Comparison of ENCODE assay signal across 11 cellular contexts in the genomic region with DNA sequence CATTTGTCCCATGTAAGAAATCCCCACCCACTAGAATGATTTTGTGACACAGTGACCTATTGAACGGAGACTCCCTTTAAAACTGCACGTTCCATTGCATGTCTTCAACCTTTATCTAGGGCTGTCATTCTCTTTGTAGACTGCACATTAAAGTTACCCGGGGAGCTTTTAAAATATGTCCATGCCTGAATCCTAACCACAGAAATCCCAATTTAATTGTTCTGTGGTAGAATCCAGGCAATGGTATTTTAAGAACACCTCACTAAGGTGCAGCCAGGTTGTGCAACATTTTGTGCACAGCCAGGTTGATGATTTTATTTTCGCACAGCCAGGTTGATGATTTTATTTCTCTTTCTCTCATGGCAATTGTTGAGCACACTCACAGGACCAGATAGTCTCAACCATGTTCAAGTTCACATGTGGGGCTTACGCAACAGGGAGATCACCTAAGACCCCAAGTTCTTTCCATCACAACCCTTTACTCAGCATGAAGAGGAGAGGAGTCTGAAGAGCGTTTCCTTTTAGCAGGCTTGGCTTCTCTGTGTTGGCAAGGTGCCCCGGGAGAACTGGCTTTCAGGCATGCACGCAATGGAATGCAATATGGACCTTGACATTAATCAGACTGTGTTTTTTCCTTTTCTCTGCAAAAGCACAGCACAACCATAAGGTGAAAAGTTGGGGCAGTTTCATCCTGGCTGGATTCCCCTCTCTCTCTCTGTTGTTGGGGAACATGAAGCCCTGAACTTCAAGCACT.
DNase-seq lines count a peak whose midpoint lies in the region; ATAC-seq and TF ChIP-seq lines count a peak whose summit lies in the region.
"Had no signal": no experiment of that assay in that cellular context is flagged by ENCODE, and none has a peak within 500 bp of the region (broad histone marks: within the 10 kb centered on the region; RNA-seq: fewer than 3 reads in every experiment).

No MANE protein-coding gene starts in this region.

- no peaks in the 10 kb centered on the region for H3K79me2 ChIP-seq in fibroblast of lung (ENCODE audit: control insufficient read depth, insufficient read depth, low read length)

- peak overlapping the region; percentile 42 for H3K4me2 ChIP-seq in fibroblast of lung (ENCODE audit: extremely low read depth, insufficient read depth, low read length)

- H3K9ac ChIP-seq in fibroblast of lung (ENCODE audit: insufficient read depth, low read length): no peak overlapping the region

- intact Hi-C loops in tibial artery (cut with DNase I; ENCODE audit: low total_unique reads): no loop called here

- H3K27ac ChIP-seq in fibroblast of lung (ENCODE audit: insufficient read depth, low read length): no peak overlapping the region
- H3K27ac ChIP-seq in tibial artery: no peak overlapping the region

- H3K27me3 ChIP-seq in fibroblast of lung (ENCODE audit: control insufficient read depth, insufficient read depth, low read length) (no peaks in the 10 kb centered on the region), tibial artery (no peaks in the 10 kb centered on the region)

- TF ChIP-seq CTCF in AG09309 (IDR thresholded peaks at IDR 0.05; ENCODE audit: control insufficient read depth, insufficient read depth, low read depth, low read length, missing control alignments) (no peak), fibroblast of lung (conservative IDR thresholded peaks at IDR 0.05 in 1 of 2, IDR thresholded peaks at IDR 0.05 in 1 of 2; ENCODE audit: low read depth in 1 of 2, low read length in 2 of 2) (no peak), tibial artery (IDR thresholded peaks at IDR 0.05) (no peak)

- H3K4me1 ChIP-seq in fibroblast of lung (ENCODE audit: control insufficient read depth, extremely low read depth, insufficient read depth, low read length) (peaks cover 6% of the 10 kb centered on the region), tibial artery (peaks cover 0 to 9% (median 3%) of the 10 kb centered on the region in 4 donors)

- no peaks in the 10 kb centered on the region for H3K9me3 ChIP-seq in fibroblast of lung (ENCODE audit: control insufficient read depth, insufficient read depth, low read depth, low read length)
- no peaks in the 10 kb centered on the region for H3K9me3 ChIP-seq in tibial artery

- peak; percentile 20 for DNase-seq in AG09309 (ENCODE audit: low read depth)
- DNase-seq in NCI-H69 (lab: John Stamatoyannopoulos, UW): peak; percentile 14
- peak; percentile 74 to 85 for DNase-seq in fibroblast of lung (ENCODE audit: low read depth in 2 of 2)
- DNase-seq in mucosa of gallbladder (ENCODE audit: low spot score): peak; percentile 87
- DNase-seq in NCI-H748 (lab: John Stamatoyannopoulos, UW; ENCODE audit: unreplicated experiment): no peak
- no peak for DNase-seq in NCI-H1436 treated with DMSO at 0.1 percent for 48 hours (lab: John Stamatoyannopoulos, UW)
- no peak for DNase-seq in tibial artery
- DNase-seq: activated T-cell treated with anti-CD3 and anti-CD28 coated beads, Interleukin-2, amount 50 U/mL, for 4 hours; nucleus accumbens; SW 1271 had no signal

- no peak for ATAC-seq in HG03025 (IDR thresholded peaks at IDR 0.05; ENCODE audit: low FRiP score, unreplicated experiment)
- ATAC-seq: activated T-cell treated with anti-CD3 and anti-CD28 coated beads, Interleukin-2, amount 50 U/mL, for 4 hours had no signal

- H3K4me3 ChIP-seq in AG09309 (ENCODE audit: control insufficient read depth, low read depth, low read length) (no peak overlapping the region), fibroblast of lung (replicated peaks in 1 of 4; ENCODE audit: control extremely low read depth in 1 of 4, insufficient read depth in 1 of 4, low read depth in 3 of 4, low read length in 4 of 4) (no peak overlapping the region), tibial artery (no peak overlapping the region)

- H3K36me3 ChIP-seq in fibroblast of lung (ENCODE audit: control insufficient read depth, insufficient read depth, low read length): no peaks in the 10 kb centered on the region
- H3K36me3 ChIP-seq in tibial artery: no peaks in the 10 kb centered on the region

- peak overlapping the region; percentile 36 for H2AFZ ChIP-seq in fibroblast of lung (ENCODE audit: low read length)

- H4K20me1 ChIP-seq in fibroblast of lung (ENCODE audit: control insufficient read depth, extremely low read depth, insufficient read depth, low read length): no peaks in the 10 kb centered on the region

Comparison
In these comparisons a context has a peak if more than half of its experiments do, and no peak if none do; other contexts are left out.
1. DNase-seq: peak in AG09309 (single experiment), NCI-H69 (single experiment), fibroblast of lung (2 of 2) and mucosa of gallbladder (single experiment); none in NCI-H748 (single experiment), NCI-H1436 treated with DMSO at 0.1 percent for 48 hours (single experiment) and tibial artery (0 of 2).